Comparison of ENCODE assay signal across 10 cellular contexts in the genomic region with DNA sequence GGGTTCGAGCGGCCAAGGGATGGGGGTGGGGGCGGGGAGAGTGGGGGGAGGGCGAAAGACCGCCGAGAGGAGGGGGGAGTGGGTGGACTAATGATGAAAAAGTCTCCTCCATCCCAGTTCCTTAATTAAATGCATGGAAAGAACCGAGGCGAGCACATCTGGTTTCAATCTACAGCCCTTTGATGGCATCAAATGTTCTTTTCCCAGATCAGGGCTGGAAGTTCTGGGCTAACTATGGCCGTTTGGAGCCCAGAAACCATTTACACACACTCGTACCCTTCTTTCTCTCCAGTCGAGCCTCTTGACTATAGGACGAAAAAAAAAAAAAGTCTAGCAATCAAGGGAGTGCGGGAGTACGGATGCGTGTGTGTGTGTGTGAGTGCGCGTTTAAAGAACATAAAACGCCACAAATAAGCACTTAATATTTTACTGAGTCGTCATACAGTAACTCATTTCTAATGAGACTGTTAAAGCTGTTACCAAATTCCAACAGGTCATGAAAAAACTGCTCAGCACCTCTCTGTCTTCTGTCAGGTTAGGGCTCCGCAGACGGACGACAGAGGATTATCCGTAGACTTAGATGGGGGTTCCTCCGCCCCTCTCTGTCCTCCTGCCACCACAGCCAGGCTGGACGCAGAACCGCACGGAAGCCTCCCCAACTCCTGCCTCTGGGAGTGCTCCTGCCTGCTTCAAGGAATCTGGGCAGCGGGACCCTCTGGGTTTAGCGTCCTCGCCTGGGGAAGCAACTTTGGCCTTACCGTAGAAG. TPM values are rescaled to one million over a fixed set of nuclear protein-coding genes. Genes with fewer than 3 reads are reported as not detected.
A peak's percentile ranks its signal among the peaks of the same experiment; 100 is the strongest.
DNase-seq lines count a peak whose midpoint lies in the region; ATAC-seq and TF ChIP-seq lines count a peak whose summit lies in the region.
"Had no signal": no experiment of that assay in that cellular context is flagged by ENCODE, and none has a peak within 500 bp of the region (broad histone marks: within the 10 kb centered on the region; RNA-seq: fewer than 3 reads in every experiment).

No MANE protein-coding gene starts in this region.

- H3K9ac ChIP-seq in neural cell (ENCODE audit: low read length), result no peak overlapping the region

- H3K27ac ChIP-seq in AG04450 (ENCODE audit: low read depth, low read length), result peak overlapping the region; percentile 89
- H3K27ac ChIP-seq in neural cell (ENCODE audit: low read length), result no peak overlapping the region

- H3K4me2 ChIP-seq in neural cell (ENCODE audit: low read length), result no peak overlapping the region

- ATAC-seq in GM21786 (IDR thresholded peaks at IDR 0.05; ENCODE audit: unreplicated experiment), result no peak

- no peak overlapping the region for H2AFZ ChIP-seq in neural cell (ENCODE audit: low read depth, low read length)

- TF ChIP-seq EP300 in neural cell (conservative IDR thresholded peaks at IDR 0.05; ENCODE audit: poor library complexity, severe bottlenecking), result no peak

- no peak for TF ChIP-seq RAD21 in neural cell (conservative IDR thresholded peaks at IDR 0.05)

- TF ChIP-seq CTCF in AG04450 (IDR thresholded peaks at IDR 0.05; ENCODE audit: low read depth, low read length), result peak; percentile 33
- TF ChIP-seq CTCF in neural cell (IDR thresholded peaks at IDR 0.05; ENCODE audit: poor library complexity, severe bottlenecking), result no peak

- CTCF ChIA-PET in AG04450 (lab: Charles Lee), result interaction anchor here (0.8 kb wide), 1 partner anchor 13 kb away, joined by 3 read pairs; no protein-coding TSS in a partner anchor

- H3K79me2 ChIP-seq in neural cell (replicated peaks; ENCODE audit: insufficient read depth, low read length), result no peaks in the 10 kb centered on the region

- peak overlapping the region; percentile 94 for H3K4me3 ChIP-seq in AG04450 (ENCODE audit: low read depth, low read length)
- peak overlapping the region; percentile 31 for H3K4me3 ChIP-seq in MG63
- H3K4me3 ChIP-seq in neural cell (ENCODE audit: low read length), result peak overlapping the region; percentile 59

- H3K36me3 ChIP-seq in MG63 (no peaks in the 10 kb centered on the region), neural cell (ENCODE audit: insufficient read depth, low read length) (no peaks in the 10 kb centered on the region)

- H3K9me3 ChIP-seq in AG04450 (ENCODE audit: control insufficient read depth, insufficient read depth, low read length) (peaks cover 18% of the 10 kb centered on the region), MG63 (no peaks in the 10 kb centered on the region), neural cell (ENCODE audit: low read length) (no peaks in the 10 kb centered on the region)

- H4K20me1 ChIP-seq in neural cell (ENCODE audit: insufficient read depth), result no peaks in the 10 kb centered on the region

- H3K9me2 ChIP-seq in neural cell (ENCODE audit: insufficient read depth, low read length), result no peaks in the 10 kb centered on the region

- no peak for DNase-seq in AG04450 (ENCODE audit: low read depth, low spot score)
- peak; percentile 25 for DNase-seq in MG63
- DNase-seq in fibroblast of gingiva (ENCODE audit: low read depth), result peak; percentile 76
- DNase-seq in COLO829 (ENCODE audit: low spot score), result no peak
- DNase-seq in DMS153 treated with DMSO at 0.1 percent for 48 hours (lab: John Stamatoyannopoulos, UW; ENCODE audit: unreplicated experiment), result no peak
- DNase-seq in H4 (ENCODE audit: low spot score), result no peak
- DNase-seq: DMS79 had no signal

- POLR2A ChIA-PET in AG04450 (lab: Yijun Ruan, JAX), result interaction anchor here (0.7 to 1.0 kb wide), 2 partner anchors 130 to 270 kb away, joined by 3 read pairs; partner anchors contain the start of gene GORAB

- H3F3A ChIP-seq in neural cell (ENCODE audit: insufficient read depth, low read length, poor library complexity, severe bottlenecking), result peaks cover 8% of the 10 kb centered on the region

- H3K27me3 ChIP-seq in AG04450 (ENCODE audit: control insufficient read depth, insufficient read depth, low read length), result no peaks in the 10 kb centered on the region
- no peaks in the 10 kb centered on the region for H3K27me3 ChIP-seq in MG63
- H3K27me3 ChIP-seq in neural cell (ENCODE audit: insufficient read depth, low read depth, low read length), result peaks cover 92% of the 10 kb centered on the region

TF ChIP-seq in neural cell, 6 proteins besides CTCF, POLR2A, EP300 and RAD21:
- no peak for TF ChIP-seq REST (IDR thresholded peaks at IDR 0.05; ENCODE audit: borderline replicate concordance)
- TF ChIP-seq POLR2AphosphoS5 (IDR thresholded peaks at IDR 0.05), result no peak
- TF ChIP-seq TAF1 (IDR thresholded peaks at IDR 0.05; ENCODE audit: low read depth), result no peak
- TF ChIP-seq EZH2 (IDR thresholded peaks at IDR 0.05; ENCODE audit: borderline replicate concordance, insufficient read depth, low read length, poor library complexity, severe bottlenecking), result no peak
- TF ChIP-seq SMC3 (conservative IDR thresholded peaks at IDR 0.05; ENCODE audit: poor library complexity), result no peak

RNA-seq across cellular contexts. Expression of gene PRRX1, which starts 2.1 kb away (rescaled TPM):
- polyA plus RNA-seq in AG04450 (2011; rRNA removed) (88.4 and 107 TPM in 2 replicates), neural cell (0.10 TPM in 1 of 2 replicates, not detected in the other)
- 118 and 128 TPM in 2 replicates for polyA minus RNA-seq in AG04450 (2011; rRNA and poly(A)+ RNA removed)
- total RNA-seq in MG63 (2014; rRNA removed; shearing (Covaris generic); ENCODE audit: low replicate concordance), result 0.27 and 1.2 TPM in 2 replicates
- polyA minus RNA-seq in neural cell, result 0.12 TPM in 1 of 2 replicates, not detected in the other
- total RNA-seq in H4 (2014; rRNA removed; shearing (Covaris generic)), result 0.10 TPM in 1 of 2 replicates, not detected in the other
- total RNA-seq: NCI-H460 had no signal

Comparison
In these comparisons a context has a peak if more than half of its experiments do, and no peak if none do; other contexts are left out.
1. DNase-seq: peak in MG63 (single experiment) and fibroblast of gingiva (single experiment); none in AG04450 (single experiment), COLO829 (single experiment), DMS153 treated with DMSO at 0.1 percent for 48 hours (single experiment) and H4 (single experiment).
2. H3K4me3 ChIP-seq: peak in every context shown above with its lines; median percentile 94 in AG04450; 59 in neural cell; 31 in MG63.